In genomic region chr7:131011437-131011752, GRCh38 we compare ENCODE assay signal across 9 cellular contexts.
A peak's percentile ranks its signal among the peaks of the same experiment; 100 is the strongest.
DNase-seq lines count a peak whose midpoint lies in the region; ATAC-seq, FAIRE-seq and TF ChIP-seq lines count a peak whose summit lies in the region.
"Had no signal": no experiment of that assay in that cellular context is flagged by ENCODE, and none has a peak within 500 bp of the region (broad histone marks: within the 10 kb centered on the region; RNA-seq: fewer than 3 reads in every experiment).

No MANE protein-coding gene starts in this region.

- H3K27me3 ChIP-seq in GM23248 (replicated peaks; ENCODE audit: insufficient read depth) (no peaks in the 10 kb centered on the region), RWPE2 (ENCODE audit: insufficient read depth, poor library complexity, severe bottlenecking) (no peaks in the 10 kb centered on the region), endodermal cell (ENCODE audit: control insufficient read depth, insufficient read depth, low read length, poor library complexity, severe bottlenecking) (no peaks in the 10 kb centered on the region)

- H3K36me3 Mint-ChIP-seq in endodermal cell (ENCODE audit: low read depth) = no peaks in the 10 kb centered on the region

- peak overlapping the region; percentile 91 for H3K4me2 ChIP-seq in GM23248 (ENCODE audit: unreplicated experiment)

- no peak for TF ChIP-seq CTCF in RWPE2 (IDR thresholded peaks at IDR 0.05; ENCODE audit: poor library complexity, severe bottlenecking)
- no peak for TF ChIP-seq CTCF in endodermal cell (conservative IDR thresholded peaks at IDR 0.05)

- peaks cover 95% of the 10 kb centered on the region for H3F3A ChIP-seq in GM23248 (ENCODE audit: insufficient read depth)

- H3K27ac ChIP-seq in GM23248 (peak overlapping the region; percentile 99), RWPE2 (ENCODE audit: poor library complexity, severe bottlenecking) (peak overlapping the region; percentile 67), endodermal cell (ENCODE audit: low read depth, low read length) (no peak overlapping the region)

- no peak overlapping the region for H3K4me3 Mint-ChIP-seq in endodermal cell

- no peaks in the 10 kb centered on the region for H3K9me2 ChIP-seq in GM23248 (ENCODE audit: insufficient read depth)

- peak overlapping the region; percentile 23 for H3K4me3 ChIP-seq in GM23248
- no peak overlapping the region for H3K4me3 ChIP-seq in RWPE2 (ENCODE audit: severe bottlenecking)
- H3K4me3 ChIP-seq in endodermal cell (ENCODE audit: low read length) = no peak overlapping the region

- ATAC-seq in RWPE2 (ENCODE audit: low read depth) (no peak), GM21786 (IDR thresholded peaks at IDR 0.05; ENCODE audit: unreplicated experiment) (no peak)

- H3K9me3 ChIP-seq in GM23248 (ENCODE audit: low read depth) (no peaks in the 10 kb centered on the region), RWPE2 (ENCODE audit: severe bottlenecking) (no peaks in the 10 kb centered on the region), endodermal cell (ENCODE audit: control insufficient read depth, low read length) (no peaks in the 10 kb centered on the region)

- WGBS in GM23248 (ENCODE audit: low coverage in 1 of 2, low lambda C conversion rate in 2 of 2, missing lambda C conversion rate in 2 of 2), 2 experiments = 33 to 40% methylated on average over 4 of the region's 4 CpGs
- WGBS in endodermal cell (ENCODE audit: insufficient coverage in 1 of 2, insufficient read length in 1 of 2), 2 experiments = 87 to 100% methylated on average over 1 to 4 of the region's 4 CpGs

- H3K36me3 ChIP-seq in GM23248 (ENCODE audit: low read depth) (no peaks in the 10 kb centered on the region), RWPE2 (ENCODE audit: low read depth) (no peaks in the 10 kb centered on the region; the same call in 1 of the 2 replicates), endodermal cell (ENCODE audit: control insufficient read depth, insufficient read depth, low read length) (no peaks in the 10 kb centered on the region)

- H2AFZ ChIP-seq in GM23248 = no peak overlapping the region

- H3K9ac ChIP-seq in GM23248 = peak overlapping the region; percentile 85
- H3K9ac ChIP-seq in endodermal cell (ENCODE audit: extremely low read depth, low read length, poor library complexity, severe bottlenecking) = no peak overlapping the region

- peaks cover 92% of the 10 kb centered on the region for H3K4me1 ChIP-seq in GM23248 (ENCODE audit: insufficient read depth)
- peaks cover 76% of the 10 kb centered on the region for H3K4me1 ChIP-seq in RWPE2 (ENCODE audit: insufficient read depth, poor library complexity, severe bottlenecking)
- H3K4me1 ChIP-seq in endodermal cell (ENCODE audit: control insufficient read depth, insufficient read depth, low read length) = no peaks in the 10 kb centered on the region

- H3K27ac Mint-ChIP-seq in endodermal cell = no peak overlapping the region

- H3K27me3 Mint-ChIP-seq in endodermal cell (ENCODE audit: insufficient read depth) = no peaks in the 10 kb centered on the region

- H3K9me3 Mint-ChIP-seq in endodermal cell = no peaks in the 10 kb centered on the region

- H3K4me1 Mint-ChIP-seq in endodermal cell = peaks cover 5% of the 10 kb centered on the region

- H3K79me2 ChIP-seq in GM23248 (ENCODE audit: insufficient read depth) = peaks cover 82% of the 10 kb centered on the region

- TF ChIP-seq POLR2A in H54 (IDR thresholded peaks at IDR 0.05; ENCODE audit: low read depth, low read length) = no peak

- in situ Hi-C loops in GM23248 (cut with MboI) = no loop called here

- DNase-seq in GM23248 = peak; percentile 54
- DNase-seq in RWPE2 (ENCODE audit: low spot score) = no peak
- peak; percentile 43 for DNase-seq in endodermal cell
- peak; percentile 69 for DNase-seq in putamen (ENCODE audit: low spot score)
- no peak for DNase-seq in H54 (ENCODE audit: insufficient read length, low spot score)
- DNase-seq in NCI-H2196 (lab: John Stamatoyannopoulos, UW; ENCODE audit: unreplicated experiment) = no peak
- no peak for DNase-seq in NCI-H1092 treated with DMSO at 0.1 percent for 48 hours (lab: John Stamatoyannopoulos, UW)
- DNase-seq: NCI-H510A had no signal

- H4K20me1 ChIP-seq in GM23248 (ENCODE audit: insufficient read depth) = no peaks in the 10 kb centered on the region

- no peak for FAIRE-seq in H54 (lab: Jason Lieb, UNC)

Comparison
In these comparisons a context has a peak if more than half of its experiments do, and no peak if none do; other contexts are left out.
1. DNase-seq: peak in GM23248 (single experiment), endodermal cell (single experiment) and putamen (single experiment); none in RWPE2 (single experiment), H54 (single experiment), NCI-H2196 (single experiment) and NCI-H1092 treated with DMSO at 0.1 percent for 48 hours (single experiment).